31 cellular contexts compared by ENCODE assay signal in the genomic region with DNA sequence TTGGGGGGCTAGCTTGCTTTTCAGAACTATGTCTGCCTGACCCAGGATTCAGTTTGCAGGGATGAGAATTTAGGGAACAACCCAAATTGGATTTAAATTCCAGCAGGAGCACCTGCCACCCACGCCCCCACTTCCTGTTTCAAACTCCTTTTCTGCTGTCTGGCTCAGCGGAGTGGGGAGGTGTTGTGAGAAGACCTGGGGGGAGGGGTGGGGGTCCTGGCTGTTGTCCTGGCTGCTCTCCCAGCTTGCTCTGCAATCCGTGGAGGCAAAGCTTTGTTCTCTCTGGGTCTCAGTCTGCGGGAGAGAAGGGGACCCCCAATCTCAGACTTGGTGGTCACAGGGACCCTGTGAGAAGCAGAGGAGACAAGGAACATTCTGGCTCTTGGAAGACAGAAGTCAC. TPM values are rescaled to one million over a fixed set of nuclear protein-coding genes. Genes with fewer than 3 reads are reported as not detected.
"Had no signal": no experiment of that assay in that cellular context is flagged by ENCODE, and none has a peak within 500 bp of the region (broad histone marks: within the 10 kb centered on the region; RNA-seq: fewer than 3 reads in every experiment).

No MANE protein-coding gene starts in this region.

- H3K4me1 ChIP-seq: adrenal gland had no signal

- DNase-seq: activated CD4-positive, alpha-beta T cell treated with anti-CD3 and anti-CD28 coated beads for 4 hours; activated CD8-positive, alpha-beta T cell treated with anti-CD3 and anti-CD28 coated beads for 36 hours; activated gamma-delta T cell treated with Interleukin-2 at 50 U/mL for 16 hours; activated naive CD4-positive, alpha-beta T cell treated with anti-CD3 and anti-CD28 coated beads, Interleukin-2, amount 50 U/mL, for 16 hours; activated naive CD8-positive, alpha-beta T cell treated with anti-CD3 and anti-CD28 coated beads, Interleukin-2, amount 10 ng/mL, durations not matched to agents 7 days and 5 days; activated T-cell treated with anti-CD3 and anti-CD28 coated beads, Interleukin-2, amount 50 U/mL, for 24 hours; adrenal gland; anterior cingulate cortex; cerebellar nuclear complex; KG1; NCI-H1092; NCI-H1417; NCI-H1694; NCI-H2029; NCI-H2107; NCI-H2171 treated with DMSO at 0.1 percent for 48 hours; NCI-H345; NCI-H510A; NCI-H526 treated with DMSO at 0.1 percent for 48 hours; NCI-H82; OCI-M1; RPMI8226; T-cell; T-helper 2 cell; T1000 had no signal

- H3K9me3 ChIP-seq: adrenal gland had no signal

- H3K27me3 ChIP-seq: adrenal gland had no signal

- H3K4me3 ChIP-seq: adrenal gland, SK-N-MC had no signal

- H3K36me3 ChIP-seq: adrenal gland had no signal

- H3K27ac ChIP-seq: adrenal gland, SK-N-MC, VCaP had no signal

RNA-seq across cellular contexts. Expression of gene KCNK18, which starts 0.8 kb away (rescaled TPM):
- total RNA-seq: activated CD8-positive, alpha-beta T cell treated with anti-CD3 and anti-CD28 coated beads for 36 hours; activated naive CD8-positive, alpha-beta T cell treated with anti-CD3 and anti-CD28 coated beads, Interleukin-2, amount 10 ng/mL, durations not matched to agents 7 days and 5 days; adrenal gland; cardiac septum; LHCN-M2; M059J; Right ventricle myocardium inferior; T-cell had no signal
- polyA plus RNA-seq: adrenal gland had no signal

RNA-seq across cellular contexts. Expression of gene SLC18A2, which starts 42.8 kb away (rescaled TPM):
- total RNA-seq: LHCN-M2, M059J had no signal
